ENCODE assay signal across 10 cellular contexts in the genomic region with DNA sequence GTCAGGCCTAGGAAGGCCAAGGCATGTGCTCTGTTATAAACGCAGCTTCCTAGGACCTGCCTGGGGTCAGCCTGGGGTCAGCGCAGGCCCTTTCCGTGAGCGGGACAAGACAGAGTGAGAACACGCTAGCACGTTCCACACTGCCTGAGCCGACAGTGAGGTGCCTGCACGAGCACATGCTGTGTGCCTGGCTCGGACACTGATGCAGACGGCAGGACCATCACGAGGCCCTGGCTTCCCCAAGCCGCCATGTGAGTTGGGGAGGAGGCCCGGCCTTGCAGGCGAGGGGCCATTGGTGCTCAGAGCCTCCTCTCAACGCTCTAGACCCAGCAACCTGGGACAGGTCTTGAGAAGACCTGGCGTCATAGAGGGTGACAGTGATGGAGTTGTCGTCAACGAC. TPM values are rescaled to one million over a fixed set of nuclear protein-coding genes. Genes with fewer than 3 reads are reported as not detected.
A peak's percentile ranks its signal among the peaks of the same experiment; 100 is the strongest.
DNase-seq lines count a peak whose midpoint lies in the region; ATAC-seq and TF ChIP-seq lines count a peak whose summit lies in the region.
"Had no signal": no experiment of that assay in that cellular context is flagged by ENCODE, and none has a peak within 500 bp of the region (broad histone marks: within the 10 kb centered on the region; RNA-seq: fewer than 3 reads in every experiment).

No MANE protein-coding gene starts in this region.

- H3K4me1 Mint-ChIP-seq in activated naive CD4-positive, alpha-beta T cell treated with anti-CD3 and anti-CD28 coated beads, Interleukin-2, amount 50 U/mL, for 24 hours = peaks cover 81% of the 10 kb centered on the region
- H3K4me1 Mint-ChIP-seq in activated T-helper 1 cell treated with anti-CD3 and anti-CD28 coated beads, Interleukin-12 subunit alpha, Interleukin-12 subunit beta, Interleukin-2, Interleukin-4 antibody, amounts not matched to agents 30 ng/mL and 10 ng/mL and 1 ng/mL, durations not matched to agents 14 hours and 24 hours and 36 hours (ENCODE audit: low read depth) = peaks cover 41% of the 10 kb centered on the region

- in situ Hi-C loops in KBM-7 (cut with MboI; ENCODE audit: low pct_unique_long_range_greater_than_20kb, low sequenced_read_pairs) = no loop called here

- peak overlapping the region; percentile 98 for H3K27ac Mint-ChIP-seq in activated naive CD4-positive, alpha-beta T cell treated with anti-CD3 and anti-CD28 coated beads, Interleukin-2, amount 50 U/mL, for 24 hours
- peak overlapping the region; percentile 91 for H3K27ac Mint-ChIP-seq in activated T-helper 1 cell treated with anti-CD3 and anti-CD28 coated beads, Interleukin-12 subunit alpha, Interleukin-12 subunit beta, Interleukin-2, Interleukin-4 antibody, amounts not matched to agents 30 ng/mL and 10 ng/mL and 1 ng/mL, durations not matched to agents 14 hours and 24 hours and 36 hours

- no peaks in the 10 kb centered on the region for H3K9me3 ChIP-seq in thyroid gland

- H3K36me3 Mint-ChIP-seq in activated naive CD4-positive, alpha-beta T cell treated with anti-CD3 and anti-CD28 coated beads, Interleukin-2, amount 50 U/mL, for 24 hours = peaks cover 6% of the 10 kb centered on the region
- H3K36me3 Mint-ChIP-seq in activated T-helper 1 cell treated with anti-CD3 and anti-CD28 coated beads, Interleukin-12 subunit alpha, Interleukin-12 subunit beta, Interleukin-2, Interleukin-4 antibody, amounts not matched to agents 30 ng/mL and 10 ng/mL and 1 ng/mL, durations not matched to agents 14 hours and 24 hours and 36 hours (ENCODE audit: low read depth) = peaks cover 27% of the 10 kb centered on the region

- ATAC-seq in HG02798 (IDR thresholded peaks at IDR 0.05; ENCODE audit: poor library complexity, unreplicated experiment) = no peak

- peak overlapping the region; percentile 46 for H3K27ac ChIP-seq in layer of hippocampus (ENCODE audit: low read depth, low read length)
- H3K27ac ChIP-seq in thyroid gland = peak overlapping the region; percentile 38 to 56 (median 48)

- no peak for DNase-seq in activated naive CD4-positive, alpha-beta T cell (lab: John Stamatoyannopoulos, UW)
- no peak for DNase-seq in activated T-helper 1 cell treated with anti-CD3 and anti-CD28 coated beads, Interleukin-12 subunit alpha, Interleukin-12 subunit beta, Interleukin-2, Interleukin-4 antibody, amounts not matched to agents 30 ng/mL and 10 ng/mL and 1 ng/mL, durations not matched to agents 14 hours and 24 hours and 36 hours (ENCODE audit: low spot score)
- DNase-seq in thyroid gland (no peak), germinal center (ENCODE audit: low spot score) (no peak), KBM-7 (no peak)

- TF ChIP-seq POLR2A in thyroid gland (IDR thresholded peaks at IDR 0.05) = no peak

- H3K4me3 Mint-ChIP-seq in activated naive CD4-positive, alpha-beta T cell treated with anti-CD3 and anti-CD28 coated beads, Interleukin-2, amount 50 U/mL, for 24 hours = no peak overlapping the region
- no peak overlapping the region for H3K4me3 Mint-ChIP-seq in activated T-helper 1 cell treated with anti-CD3 and anti-CD28 coated beads, Interleukin-12 subunit alpha, Interleukin-12 subunit beta, Interleukin-2, Interleukin-4 antibody, amounts not matched to agents 30 ng/mL and 10 ng/mL and 1 ng/mL, durations not matched to agents 14 hours and 24 hours and 36 hours

- peaks cover 5 to 49% of the 10 kb centered on the region in 2 donors for H3K4me1 ChIP-seq in thyroid gland

- no peak overlapping the region for H3K4me3 ChIP-seq in thyroid gland (replicated peaks in 1 of 3)
- H3K4me3 ChIP-seq: smooth muscle cell had no signal

- intact Hi-C loops in activated T-helper 1 cell treated with anti-CD3 and anti-CD28 coated beads, Interleukin-12 subunit alpha, Interleukin-12 subunit beta, Interleukin-2, Interleukin-4 antibody, amounts not matched to agents 30 ng/mL and 10 ng/mL and 1 ng/mL, durations not matched to agents 14 hours and 24 hours and 36 hours (cut with micrococcal nuclease) = loop anchor here (2.0 kb wide), 3 partner anchors 68 to 122 kb away; a partner anchor contains a TSS
- intact Hi-C loops in thyroid gland (cut with DNase I) = no loop called here

- no peaks in the 10 kb centered on the region for H3K27me3 ChIP-seq in layer of hippocampus (ENCODE audit: control insufficient read depth, insufficient read depth, low read length)
- no peaks in the 10 kb centered on the region for H3K27me3 ChIP-seq in thyroid gland

- no peaks in the 10 kb centered on the region for H3K9me3 Mint-ChIP-seq in activated naive CD4-positive, alpha-beta T cell treated with anti-CD3 and anti-CD28 coated beads, Interleukin-2, amount 50 U/mL, for 24 hours
- no peaks in the 10 kb centered on the region for H3K9me3 Mint-ChIP-seq in activated T-helper 1 cell treated with anti-CD3 and anti-CD28 coated beads, Interleukin-12 subunit alpha, Interleukin-12 subunit beta, Interleukin-2, Interleukin-4 antibody, amounts not matched to agents 30 ng/mL and 10 ng/mL and 1 ng/mL, durations not matched to agents 14 hours and 24 hours and 36 hours

- no peaks in the 10 kb centered on the region for H3K27me3 Mint-ChIP-seq in activated naive CD4-positive, alpha-beta T cell treated with anti-CD3 and anti-CD28 coated beads, Interleukin-2, amount 50 U/mL, for 24 hours
- H3K27me3 Mint-ChIP-seq in activated T-helper 1 cell treated with anti-CD3 and anti-CD28 coated beads, Interleukin-12 subunit alpha, Interleukin-12 subunit beta, Interleukin-2, Interleukin-4 antibody, amounts not matched to agents 30 ng/mL and 10 ng/mL and 1 ng/mL, durations not matched to agents 14 hours and 24 hours and 36 hours (ENCODE audit: insufficient read depth) = no peaks in the 10 kb centered on the region

- TF ChIP-seq CTCF in thyroid gland (IDR thresholded peaks at IDR 0.05) = no peak

- 90 to 91% methylated on average over 8 to 14 of the region's 18 CpGs for WGBS in thyroid gland, 2 donors

- peaks cover 30 to 31% of the 10 kb centered on the region in 2 donors for H3K36me3 ChIP-seq in thyroid gland

RNA-seq across cellular contexts. Expression of a gene that starts 9.1 kb away (rescaled TPM):
- 22.8 and 23.7 TPM in 2 replicates for total RNA-seq in activated T-helper 1 cell treated with anti-CD3 and anti-CD28 coated beads, Interleukin-12 subunit alpha, Interleukin-12 subunit beta, Interleukin-2, Interleukin-4 antibody, amounts not matched to agents 30 ng/mL and 10 ng/mL and 1 ng/mL, durations not matched to agents 14 hours and 24 hours and 36 hours
- 10 to 100 TPM; 38.5 to 85.3 (median 66.0) TPM for total RNA-seq in thyroid gland

RNA-seq across cellular contexts. Expression of a gene that starts 49.4 kb away (rescaled TPM):
- 94.1 and 95.3 TPM in 2 replicates for total RNA-seq in activated T-helper 1 cell treated with anti-CD3 and anti-CD28 coated beads, Interleukin-12 subunit alpha, Interleukin-12 subunit beta, Interleukin-2, Interleukin-4 antibody, amounts not matched to agents 30 ng/mL and 10 ng/mL and 1 ng/mL, durations not matched to agents 14 hours and 24 hours and 36 hours
- 10 to 100 TPM; 12.5 to 19.4 (median 12.8) TPM for total RNA-seq in thyroid gland

RNA-seq across cellular contexts. Expression of a gene that starts 53.8 kb away (rescaled TPM):
- total RNA-seq in activated T-helper 1 cell treated with anti-CD3 and anti-CD28 coated beads, Interleukin-12 subunit alpha, Interleukin-12 subunit beta, Interleukin-2, Interleukin-4 antibody, amounts not matched to agents 30 ng/mL and 10 ng/mL and 1 ng/mL, durations not matched to agents 14 hours and 24 hours and 36 hours = 0.20 TPM in 1 of 2 replicates, not detected in the other
- not detected for total RNA-seq in thyroid gland
- total RNA-seq: H7, smooth muscle cell had no signal
